1 cellular context compared by ENCODE assay signal in the genomic region with DNA sequence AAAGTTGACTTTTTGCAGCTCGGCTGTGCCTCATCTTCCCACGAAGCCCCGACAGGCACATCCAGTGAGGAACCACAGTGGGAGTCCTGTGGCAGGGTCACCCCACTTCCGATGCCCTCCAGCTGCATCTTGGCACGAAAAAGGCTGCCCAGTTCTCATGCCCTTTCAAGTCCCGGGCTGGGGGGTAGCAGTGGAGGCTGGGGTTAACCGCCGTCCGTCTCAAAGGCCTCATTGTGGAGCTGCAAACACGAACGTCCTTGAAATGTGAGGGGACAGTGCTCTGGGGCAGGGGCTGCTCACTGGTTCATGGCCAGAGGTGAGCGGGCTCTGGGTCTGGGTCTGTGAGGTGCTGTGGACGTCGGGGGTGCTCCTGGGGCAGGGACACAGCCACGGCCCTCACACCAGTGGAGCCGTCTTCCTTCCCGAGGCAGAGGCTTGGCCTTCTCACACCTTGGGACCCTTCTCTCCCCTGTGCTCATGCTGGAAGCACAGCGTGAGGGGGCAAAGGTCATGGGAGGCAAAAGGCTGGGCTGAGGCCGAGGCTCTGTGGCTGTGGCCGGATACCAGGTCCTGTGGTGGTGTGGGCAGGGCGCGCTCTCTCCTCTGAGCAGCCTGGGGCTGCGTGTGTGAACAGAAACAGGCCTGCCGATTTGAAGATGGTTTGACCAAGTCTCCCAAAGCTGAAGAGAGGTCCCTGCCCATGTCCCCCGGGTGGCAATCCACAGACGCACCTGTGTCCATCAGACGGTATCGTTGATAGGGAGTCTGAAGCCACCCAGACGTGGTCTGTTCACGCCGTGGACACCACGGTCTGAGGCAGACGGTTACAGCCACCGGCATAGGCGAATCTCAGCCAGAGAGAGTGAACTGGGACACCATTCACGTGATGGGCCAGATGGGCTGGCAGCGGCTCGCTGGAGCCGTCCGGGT.
A peak's percentile ranks its signal among the peaks of the same experiment; 100 is the strongest.
TF ChIP-seq lines count a peak whose summit lies in the region.

No MANE protein-coding gene starts in this region.

TF ChIP-seq in HepG2, 621 proteins besides CTCF, POLR2A, EP300 and RAD21 (continues in another document):
- TF ChIP-seq SALL2 (CRISPR knock-in tag; IDR thresholded peaks at IDR 0.05) (peak; percentile 94), ZNF546 (CRISPR knock-in tag; conservative IDR thresholded peaks at IDR 0.05) (peak; percentile 91; the same call in 1 of the 2 replicates), RARG (CRISPR knock-in tag; IDR thresholded peaks at IDR 0.05; ENCODE audit: low read depth) (no peak), BRD4 (CRISPR knock-in tag; IDR thresholded peaks at IDR 0.05) (peak; percentile 85), ZBTB7A (CRISPR knock-in tag; IDR thresholded peaks at IDR 0.05) (peak; percentile 99), MTA1 (CRISPR knock-in tag; IDR thresholded peaks at IDR 0.05; ENCODE audit: borderline replicate concordance) (peak; percentile 97), ZNF605 (CRISPR knock-in tag; IDR thresholded peaks at IDR 0.05) (peak; percentile 89), ELF3 (CRISPR knock-in tag; IDR thresholded peaks at IDR 0.05) (0 out of 2 replicates have a peak, but pooled peaks have one; percentile 45), GFI1 (CRISPR knock-in tag; IDR thresholded peaks at IDR 0.05; ENCODE audit: borderline replicate concordance) (no peak; the same call in 1 of the 2 replicates), ELF1 (CRISPR knock-in tag; IDR thresholded peaks at IDR 0.05) (peak; percentile 15; the same call in 1 of the 2 replicates), PRPF4 (IDR thresholded peaks at IDR 0.05; ENCODE audit: low read depth, low read length, poor library complexity, severe bottlenecking) (peak; percentile 40), POGZ (CRISPR knock-in tag; IDR thresholded peaks at IDR 0.05) (peak; percentile 76), ZNF558 (CRISPR knock-in tag; IDR thresholded peaks at IDR 0.05; ENCODE audit: borderline replicate concordance) (peak; percentile 96; the same call in 1 of the 2 replicates), TOPORS (CRISPR knock-in tag; IDR thresholded peaks at IDR 0.05) (0 out of 2 replicates have a peak, but pooled peaks have one; percentile 88), HOXA7 (CRISPR knock-in tag; IDR thresholded peaks at IDR 0.05) (no peak), CCDC6 (CRISPR knock-in tag; IDR thresholded peaks at IDR 0.05) (peak; percentile 81), ZNF431 (CRISPR knock-in tag; IDR thresholded peaks at IDR 0.05; ENCODE audit: borderline replicate concordance, low read depth) (peak; percentile 92), ZNF713 (CRISPR knock-in tag; IDR thresholded peaks at IDR 0.05) (0 out of 2 replicates have a peak, but pooled peaks have one; percentile 6), SMARCE1 (IDR thresholded peaks at IDR 0.05; ENCODE audit: borderline replicate concordance) (no peak), BHLHE40 (IDR thresholded peaks at IDR 0.05; ENCODE audit: low read length) (no peak), MEIS2 (CRISPR knock-in tag; IDR thresholded peaks at IDR 0.05) (peak; percentile 83)
- TF ChIP-seq, protein P1, sequence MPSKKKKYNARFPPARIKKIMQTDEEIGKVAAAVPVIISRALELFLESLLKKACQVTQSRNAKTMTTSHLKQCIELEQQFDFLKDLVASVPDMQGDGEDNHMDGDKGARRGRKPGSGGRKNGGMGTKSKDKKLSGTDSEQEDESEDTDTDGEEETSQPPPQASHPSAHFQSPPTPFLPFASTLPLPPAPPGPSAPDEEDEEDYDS (CRISPR knock-in tag; IDR thresholded peaks at IDR 0.05): no peak
- TF ChIP-seq, protein P2, sequence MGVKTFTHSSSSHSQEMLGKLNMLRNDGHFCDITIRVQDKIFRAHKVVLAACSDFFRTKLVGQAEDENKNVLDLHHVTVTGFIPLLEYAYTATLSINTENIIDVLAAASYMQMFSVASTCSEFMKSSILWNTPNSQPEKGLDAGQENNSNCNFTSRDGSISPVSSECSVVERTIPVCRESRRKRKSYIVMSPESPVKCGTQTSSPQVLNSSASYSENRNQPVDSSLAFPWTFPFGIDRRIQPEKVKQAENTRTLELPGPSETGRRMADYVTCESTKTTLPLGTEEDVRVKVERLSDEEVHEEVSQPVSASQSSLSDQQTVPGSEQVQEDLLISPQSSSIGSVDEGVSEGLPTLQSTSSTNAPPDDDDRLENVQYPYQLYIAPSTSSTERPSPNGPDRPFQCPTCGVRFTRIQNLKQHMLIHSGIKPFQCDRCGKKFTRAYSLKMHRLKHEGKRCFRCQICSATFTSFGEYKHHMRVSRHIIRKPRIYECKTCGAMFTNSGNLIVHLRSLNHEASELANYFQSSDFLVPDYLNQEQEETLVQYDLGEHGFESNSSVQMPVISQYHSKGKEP (CRISPR knock-in tag; IDR thresholded peaks at IDR 0.05): no peak; the same call in 1 of the 2 replicates
- TF ChIP-seq, protein P3, sequence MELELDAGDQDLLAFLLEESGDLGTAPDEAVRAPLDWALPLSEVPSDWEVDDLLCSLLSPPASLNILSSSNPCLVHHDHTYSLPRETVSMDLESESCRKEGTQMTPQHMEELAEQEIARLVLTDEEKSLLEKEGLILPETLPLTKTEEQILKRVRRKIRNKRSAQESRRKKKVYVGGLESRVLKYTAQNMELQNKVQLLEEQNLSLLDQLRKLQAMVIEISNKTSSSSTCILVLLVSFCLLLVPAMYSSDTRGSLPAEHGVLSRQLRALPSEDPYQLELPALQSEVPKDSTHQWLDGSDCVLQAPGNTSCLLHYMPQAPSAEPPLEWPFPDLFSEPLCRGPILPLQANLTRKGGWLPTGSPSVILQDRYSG (CRISPR knock-in tag; IDR thresholded peaks at IDR 0.05): peak; percentile 96
- TF ChIP-seq, protein P4, sequence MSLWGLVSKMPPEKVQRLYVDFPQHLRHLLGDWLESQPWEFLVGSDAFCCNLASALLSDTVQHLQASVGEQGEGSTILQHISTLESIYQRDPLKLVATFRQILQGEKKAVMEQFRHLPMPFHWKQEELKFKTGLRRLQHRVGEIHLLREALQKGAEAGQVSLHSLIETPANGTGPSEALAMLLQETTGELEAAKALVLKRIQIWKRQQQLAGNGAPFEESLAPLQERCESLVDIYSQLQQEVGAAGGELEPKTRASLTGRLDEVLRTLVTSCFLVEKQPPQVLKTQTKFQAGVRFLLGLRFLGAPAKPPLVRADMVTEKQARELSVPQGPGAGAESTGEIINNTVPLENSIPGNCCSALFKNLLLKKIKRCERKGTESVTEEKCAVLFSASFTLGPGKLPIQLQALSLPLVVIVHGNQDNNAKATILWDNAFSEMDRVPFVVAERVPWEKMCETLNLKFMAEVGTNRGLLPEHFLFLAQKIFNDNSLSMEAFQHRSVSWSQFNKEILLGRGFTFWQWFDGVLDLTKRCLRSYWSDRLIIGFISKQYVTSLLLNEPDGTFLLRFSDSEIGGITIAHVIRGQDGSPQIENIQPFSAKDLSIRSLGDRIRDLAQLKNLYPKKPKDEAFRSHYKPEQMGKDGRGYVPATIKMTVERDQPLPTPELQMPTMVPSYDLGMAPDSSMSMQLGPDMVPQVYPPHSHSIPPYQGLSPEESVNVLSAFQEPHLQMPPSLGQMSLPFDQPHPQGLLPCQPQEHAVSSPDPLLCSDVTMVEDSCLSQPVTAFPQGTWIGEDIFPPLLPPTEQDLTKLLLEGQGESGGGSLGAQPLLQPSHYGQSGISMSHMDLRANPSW (CRISPR knock-in tag; IDR thresholded peaks at IDR 0.05; ENCODE audit: borderline replicate concordance): peak; percentile 50; the same call in 1 of the 2 replicates
- TF ChIP-seq, protein P5, sequence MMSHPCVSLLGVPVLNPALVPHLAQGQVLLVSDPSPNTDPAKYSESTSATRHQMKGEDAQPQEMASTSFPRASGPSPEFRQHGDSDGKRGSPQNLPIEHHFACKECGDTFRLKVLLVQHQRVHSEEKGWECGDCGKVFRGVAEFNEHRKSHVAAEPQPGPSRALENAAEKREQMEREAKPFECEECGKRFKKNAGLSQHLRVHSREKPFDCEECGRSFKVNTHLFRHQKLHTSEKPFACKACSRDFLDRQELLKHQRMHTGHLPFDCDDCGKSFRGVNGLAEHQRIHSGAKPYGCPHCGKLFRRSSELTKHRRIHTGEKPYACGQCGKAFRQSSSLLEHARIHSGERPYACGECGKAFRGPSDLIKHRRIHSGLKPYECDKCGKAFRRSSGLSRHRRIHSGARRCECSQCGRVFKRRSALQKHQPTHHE (CRISPR knock-in tag; IDR thresholded peaks at IDR 0.05; ENCODE audit: borderline replicate concordance): peak; percentile 69
- TF ChIP-seq, protein P6, sequence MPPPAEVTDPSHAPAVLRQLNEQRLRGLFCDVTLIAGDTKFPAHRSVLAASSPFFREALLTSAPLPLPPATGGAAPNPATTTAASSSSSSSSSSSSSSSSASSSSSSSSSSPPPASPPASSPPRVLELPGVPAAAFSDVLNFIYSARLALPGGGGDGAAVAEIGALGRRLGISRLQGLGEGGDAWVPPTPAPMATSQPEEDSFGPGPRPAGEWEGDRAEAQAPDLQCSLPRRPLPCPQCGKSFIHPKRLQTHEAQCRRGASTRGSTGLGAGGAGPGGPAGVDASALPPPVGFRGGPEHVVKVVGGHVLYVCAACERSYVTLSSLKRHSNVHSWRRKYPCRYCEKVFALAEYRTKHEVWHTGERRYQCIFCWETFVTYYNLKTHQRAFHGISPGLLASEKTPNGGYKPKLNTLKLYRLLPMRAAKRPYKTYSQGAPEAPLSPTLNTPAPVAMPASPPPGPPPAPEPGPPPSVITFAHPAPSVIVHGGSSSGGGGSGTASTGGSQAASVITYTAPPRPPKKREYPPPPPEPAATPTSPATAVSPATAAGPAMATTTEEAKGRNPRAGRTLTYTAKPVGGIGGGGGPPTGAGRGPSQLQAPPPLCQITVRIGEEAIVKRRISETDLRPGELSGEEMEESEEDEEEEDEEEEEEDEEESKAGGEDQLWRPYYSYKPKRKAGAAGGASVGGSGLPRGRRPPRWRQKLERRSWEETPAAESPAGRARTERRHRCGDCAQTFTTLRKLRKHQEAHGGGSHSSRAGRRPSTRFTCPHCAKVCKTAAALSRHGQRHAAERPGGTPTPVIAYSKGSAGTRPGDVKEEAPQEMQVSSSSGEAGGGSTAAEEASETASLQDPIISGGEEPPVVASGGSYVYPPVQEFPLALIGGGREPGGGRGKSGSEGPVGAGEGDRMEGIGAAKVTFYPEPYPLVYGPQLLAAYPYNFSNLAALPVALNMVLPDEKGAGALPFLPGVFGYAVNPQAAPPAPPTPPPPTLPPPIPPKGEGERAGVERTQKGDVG (CRISPR knock-in tag; IDR thresholded peaks at IDR 0.05; ENCODE audit: borderline replicate concordance): peak; percentile 31; the same call in 1 of the 2 replicates
- TF ChIP-seq, protein P7, sequence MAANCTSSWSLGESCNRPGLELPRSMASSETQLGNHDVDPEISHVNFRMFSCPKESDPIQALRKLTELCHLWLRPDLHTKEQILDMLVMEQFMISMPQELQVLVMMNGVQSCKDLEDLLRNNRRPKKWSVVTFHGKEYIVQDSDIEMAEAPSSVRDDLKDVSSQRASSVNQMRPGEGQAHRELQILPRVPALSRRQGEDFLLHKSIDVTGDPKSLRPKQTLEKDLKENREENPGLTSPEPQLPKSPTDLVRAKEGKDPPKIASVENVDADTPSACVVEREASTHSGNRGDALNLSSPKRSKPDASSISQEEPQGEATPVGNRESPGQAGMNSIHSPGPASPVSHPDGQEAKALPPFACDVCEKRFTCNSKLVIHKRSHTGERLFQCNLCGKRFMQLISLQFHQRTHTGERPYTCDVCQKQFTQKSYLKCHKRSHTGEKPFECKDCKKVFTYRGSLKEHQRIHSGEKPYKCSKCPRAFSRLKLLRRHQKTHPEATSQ (CRISPR knock-in tag; IDR thresholded peaks at IDR 0.05; ENCODE audit: borderline replicate concordance): no peak; the same call in 1 of the 2 replicates
- TF ChIP-seq, protein P8, sequence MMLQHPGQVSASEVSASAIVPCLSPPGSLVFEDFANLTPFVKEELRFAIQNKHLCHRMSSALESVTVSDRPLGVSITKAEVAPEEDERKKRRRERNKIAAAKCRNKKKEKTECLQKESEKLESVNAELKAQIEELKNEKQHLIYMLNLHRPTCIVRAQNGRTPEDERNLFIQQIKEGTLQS (CRISPR knock-in tag; IDR thresholded peaks at IDR 0.05): peak; percentile 26; the same call in 1 of the 2 replicates
- TF ChIP-seq, protein P9, sequence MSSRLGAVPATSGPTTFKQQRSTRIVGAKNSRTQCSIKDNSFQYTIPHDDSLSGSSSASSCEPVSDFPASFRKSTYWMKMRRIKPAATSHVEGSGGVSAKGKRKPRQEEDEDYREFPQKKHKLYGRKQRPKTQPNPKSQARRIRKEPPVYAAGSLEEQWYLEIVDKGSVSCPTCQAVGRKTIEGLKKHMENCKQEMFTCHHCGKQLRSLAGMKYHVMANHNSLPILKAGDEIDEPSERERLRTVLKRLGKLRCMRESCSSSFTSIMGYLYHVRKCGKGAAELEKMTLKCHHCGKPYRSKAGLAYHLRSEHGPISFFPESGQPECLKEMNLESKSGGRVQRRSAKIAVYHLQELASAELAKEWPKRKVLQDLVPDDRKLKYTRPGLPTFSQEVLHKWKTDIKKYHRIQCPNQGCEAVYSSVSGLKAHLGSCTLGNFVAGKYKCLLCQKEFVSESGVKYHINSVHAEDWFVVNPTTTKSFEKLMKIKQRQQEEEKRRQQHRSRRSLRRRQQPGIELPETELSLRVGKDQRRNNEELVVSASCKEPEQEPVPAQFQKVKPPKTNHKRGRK (CRISPR knock-in tag; IDR thresholded peaks at IDR 0.05): 0 out of 2 replicates have a peak, but pooled peaks have one; percentile 51
- TF ChIP-seq, protein P10, sequence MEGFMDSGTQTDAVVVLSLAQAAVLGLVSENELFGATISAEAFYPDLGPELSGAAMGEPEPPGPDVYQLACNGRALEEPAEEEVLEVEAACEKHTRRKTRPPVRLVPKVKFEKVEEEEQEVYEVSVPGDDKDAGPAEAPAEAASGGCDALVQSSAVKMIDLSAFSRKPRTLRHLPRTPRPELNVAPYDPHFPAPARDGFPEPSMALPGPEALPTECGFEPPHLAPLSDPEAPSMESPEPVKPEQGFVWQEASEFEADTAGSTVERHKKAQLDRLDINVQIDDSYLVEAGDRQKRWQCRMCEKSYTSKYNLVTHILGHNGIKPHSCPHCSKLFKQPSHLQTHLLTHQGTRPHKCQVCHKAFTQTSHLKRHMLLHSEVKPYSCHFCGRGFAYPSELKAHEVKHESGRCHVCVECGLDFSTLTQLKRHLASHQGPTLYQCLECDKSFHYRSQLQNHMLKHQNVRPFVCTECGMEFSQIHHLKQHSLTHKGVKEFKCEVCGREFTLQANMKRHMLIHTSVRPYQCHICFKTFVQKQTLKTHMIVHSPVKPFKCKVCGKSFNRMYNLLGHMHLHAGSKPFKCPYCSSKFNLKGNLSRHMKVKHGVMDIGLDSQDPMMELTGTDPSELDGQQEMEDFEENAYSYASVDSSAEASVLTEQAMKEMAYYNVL (CRISPR knock-in tag; IDR thresholded peaks at IDR 0.05; ENCODE audit: borderline replicate concordance): peak; percentile 86; the same call in 1 of the 2 replicates
- TF ChIP-seq, protein P11, sequence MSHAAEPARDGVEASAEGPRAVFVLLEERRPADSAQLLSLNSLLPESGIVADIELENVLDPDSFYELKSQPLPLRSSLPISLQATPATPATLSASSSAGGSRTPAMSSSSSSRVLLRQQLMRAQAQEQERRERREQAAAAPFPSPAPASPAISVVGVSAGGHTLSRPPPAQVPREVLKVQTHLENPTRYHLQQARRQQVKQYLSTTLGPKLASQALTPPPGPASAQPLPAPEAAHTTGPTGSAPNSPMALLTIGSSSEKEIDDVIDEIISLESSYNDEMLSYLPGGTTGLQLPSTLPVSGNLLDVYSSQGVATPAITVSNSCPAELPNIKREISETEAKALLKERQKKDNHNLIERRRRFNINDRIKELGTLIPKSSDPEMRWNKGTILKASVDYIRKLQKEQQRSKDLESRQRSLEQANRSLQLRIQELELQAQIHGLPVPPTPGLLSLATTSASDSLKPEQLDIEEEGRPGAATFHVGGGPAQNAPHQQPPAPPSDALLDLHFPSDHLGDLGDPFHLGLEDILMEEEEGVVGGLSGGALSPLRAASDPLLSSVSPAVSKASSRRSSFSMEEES (CRISPR knock-in tag; IDR thresholded peaks at IDR 0.05): peak; percentile 55; the same call in 1 of the 2 replicates
